Comparison of ENCODE assay signal across 8 cellular contexts in the genomic region with DNA sequence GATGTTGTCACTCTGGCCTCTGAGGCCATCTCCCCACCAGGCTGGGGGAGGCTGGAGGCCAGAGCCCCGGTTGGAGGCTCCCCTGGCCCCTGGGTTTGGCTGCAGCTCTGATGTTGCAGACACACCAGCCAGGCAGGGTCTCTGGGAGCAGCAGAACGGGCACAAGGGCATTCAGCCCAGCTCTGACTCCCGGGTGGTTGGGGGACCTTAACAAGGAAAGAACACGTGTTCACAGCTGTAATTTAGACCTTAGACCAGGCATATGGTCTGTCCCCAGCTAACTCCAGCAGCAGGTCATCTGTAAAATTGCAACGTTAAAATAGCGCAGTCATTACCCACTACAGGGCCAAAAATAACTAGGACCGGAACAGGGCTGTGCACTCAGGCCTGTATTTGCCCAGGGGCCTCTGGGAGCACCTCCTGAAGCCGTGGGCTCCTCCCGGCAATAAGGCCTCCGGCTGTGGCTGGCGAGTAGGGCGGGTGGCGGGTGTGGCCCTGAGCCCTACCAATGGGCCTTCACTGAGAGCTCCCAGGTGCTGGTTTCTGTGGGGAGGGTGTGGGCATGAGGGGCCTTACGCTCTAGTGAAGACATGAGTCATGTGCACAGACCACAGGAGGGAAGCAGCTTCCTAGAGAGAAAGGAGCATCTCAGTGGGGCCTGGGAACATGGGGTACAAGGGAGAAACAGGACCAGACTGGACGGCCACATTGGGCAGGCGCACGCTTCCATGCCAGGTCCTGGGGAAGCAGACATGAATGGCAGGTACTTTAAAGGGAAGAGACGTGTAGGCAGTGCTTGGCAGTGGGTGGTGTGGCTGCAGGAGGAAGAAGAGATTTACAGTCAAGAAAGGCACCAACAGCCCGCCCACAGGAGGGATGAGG. TPM values are rescaled to one million over a fixed set of nuclear protein-coding genes. Genes with fewer than 3 reads are reported as not detected.
DNase-seq lines count a peak whose midpoint lies in the region; ATAC-seq and TF ChIP-seq lines count a peak whose summit lies in the region.

No MANE protein-coding gene starts in this region.

- peak overlapping the region; percentile 61 for H3K4me3 Mint-ChIP-seq in activated T-helper 1 cell treated with anti-CD3 and anti-CD28 coated beads, Interleukin-12 subunit alpha, Interleukin-12 subunit beta, Interleukin-2, Interleukin-4 antibody, amounts not matched to agents 30 ng/mL and 10 ng/mL and 1 ng/mL, durations not matched to agents 14 hours and 24 hours and 36 hours

- peaks cover 13% of the 10 kb centered on the region for H3K27me3 Mint-ChIP-seq in activated T-helper 1 cell treated with anti-CD3 and anti-CD28 coated beads, Interleukin-12 subunit alpha, Interleukin-12 subunit beta, Interleukin-2, Interleukin-4 antibody, amounts not matched to agents 30 ng/mL and 10 ng/mL and 1 ng/mL, durations not matched to agents 14 hours and 24 hours and 36 hours (ENCODE audit: insufficient read depth)

- peak overlapping the region; percentile 80 for H3K27ac Mint-ChIP-seq in activated T-helper 1 cell treated with anti-CD3 and anti-CD28 coated beads, Interleukin-12 subunit alpha, Interleukin-12 subunit beta, Interleukin-2, Interleukin-4 antibody, amounts not matched to agents 30 ng/mL and 10 ng/mL and 1 ng/mL, durations not matched to agents 14 hours and 24 hours and 36 hours

- TF ChIP-seq POLR2A in GM19193 (IDR thresholded peaks at IDR 0.05; ENCODE audit: extremely low read depth, insufficient read depth, insufficient read length), result peak; percentile 40

- peaks cover 8% of the 10 kb centered on the region for H3K36me3 Mint-ChIP-seq in activated T-helper 1 cell treated with anti-CD3 and anti-CD28 coated beads, Interleukin-12 subunit alpha, Interleukin-12 subunit beta, Interleukin-2, Interleukin-4 antibody, amounts not matched to agents 30 ng/mL and 10 ng/mL and 1 ng/mL, durations not matched to agents 14 hours and 24 hours and 36 hours (ENCODE audit: low read depth)

- DNase-seq in OCI-M1 (lab: John Stamatoyannopoulos, UW) (peak; percentile 88), left cardiac atrium (peak; percentile 65), D341Med (ENCODE audit: low spot score) (no peak), NCI-H345 (lab: John Stamatoyannopoulos, UW) (no peak)
- peak; percentile 64 for DNase-seq in activated T-helper 1 cell treated with anti-CD3 and anti-CD28 coated beads, Interleukin-12 subunit alpha, Interleukin-12 subunit beta, Interleukin-2, Interleukin-4 antibody, amounts not matched to agents 30 ng/mL and 10 ng/mL and 1 ng/mL, durations not matched to agents 14 hours and 24 hours and 36 hours (ENCODE audit: low spot score)
- peak; percentile 61 to 76 for DNase-seq in stimulated activated CD4-positive, alpha-beta T cell treated with anti-CD3 and anti-CD28 coated beads, Interleukin-2, amount 100 ng/mL, for 48 hours

- peaks cover 39% of the 10 kb centered on the region for H3K4me1 Mint-ChIP-seq in activated T-helper 1 cell treated with anti-CD3 and anti-CD28 coated beads, Interleukin-12 subunit alpha, Interleukin-12 subunit beta, Interleukin-2, Interleukin-4 antibody, amounts not matched to agents 30 ng/mL and 10 ng/mL and 1 ng/mL, durations not matched to agents 14 hours and 24 hours and 36 hours (ENCODE audit: low read depth)

- intact Hi-C loops in activated T-helper 1 cell treated with anti-CD3 and anti-CD28 coated beads, Interleukin-12 subunit alpha, Interleukin-12 subunit beta, Interleukin-2, Interleukin-4 antibody, amounts not matched to agents 30 ng/mL and 10 ng/mL and 1 ng/mL, durations not matched to agents 14 hours and 24 hours and 36 hours (cut with micrococcal nuclease), result loop anchor here (1.0 to 5.0 kb wide), 3 partner anchors 15 to 248 kb away; no protein-coding TSS in a partner anchor
- intact Hi-C loops in left cardiac atrium (cut with DNase I), result no loop called here

- no peaks in the 10 kb centered on the region for H3K9me3 Mint-ChIP-seq in activated T-helper 1 cell treated with anti-CD3 and anti-CD28 coated beads, Interleukin-12 subunit alpha, Interleukin-12 subunit beta, Interleukin-2, Interleukin-4 antibody, amounts not matched to agents 30 ng/mL and 10 ng/mL and 1 ng/mL, durations not matched to agents 14 hours and 24 hours and 36 hours

- ATAC-seq in HG03095 (IDR thresholded peaks at IDR 0.05; ENCODE audit: unreplicated experiment) (peak; percentile 83), left cardiac atrium (peak; percentile 51 to 66)

RNA-seq across cellular contexts. Expression of gene LDLRAP1, which starts 6.1 kb away (rescaled TPM):
- total RNA-seq in activated T-helper 1 cell treated with anti-CD3 and anti-CD28 coated beads, Interleukin-12 subunit alpha, Interleukin-12 subunit beta, Interleukin-2, Interleukin-4 antibody, amounts not matched to agents 30 ng/mL and 10 ng/mL and 1 ng/mL, durations not matched to agents 14 hours and 24 hours and 36 hours, result 4.6 and 5.3 TPM in 2 replicates
- 10 to 100 TPM in 1 of 2 donors, 1 to 10 TPM in 1; 9.5 to 10.3 TPM for total RNA-seq in left cardiac atrium

Comparison
In these comparisons a context has a peak if more than half of its experiments do, and no peak if none do; other contexts are left out.
1. DNase-seq: peak in OCI-M1 (single experiment), activated T-helper 1 cell treated with anti-CD3 and anti-CD28 coated beads, Interleukin-12 subunit alpha, Interleukin-12 subunit beta, Interleukin-2, Interleukin-4 antibody, amounts not matched to agents 30 ng/mL and 10 ng/mL and 1 ng/mL, durations not matched to agents 14 hours and 24 hours and 36 hours (single experiment), left cardiac atrium (single experiment) and stimulated activated CD4-positive, alpha-beta T cell treated with anti-CD3 and anti-CD28 coated beads, Interleukin-2, amount 100 ng/mL, for 48 hours (2 of 2); none in D341Med (single experiment) and NCI-H345 (single experiment).